Comparison of ENCODE assay signal across 17 cellular contexts in the genomic region with DNA sequence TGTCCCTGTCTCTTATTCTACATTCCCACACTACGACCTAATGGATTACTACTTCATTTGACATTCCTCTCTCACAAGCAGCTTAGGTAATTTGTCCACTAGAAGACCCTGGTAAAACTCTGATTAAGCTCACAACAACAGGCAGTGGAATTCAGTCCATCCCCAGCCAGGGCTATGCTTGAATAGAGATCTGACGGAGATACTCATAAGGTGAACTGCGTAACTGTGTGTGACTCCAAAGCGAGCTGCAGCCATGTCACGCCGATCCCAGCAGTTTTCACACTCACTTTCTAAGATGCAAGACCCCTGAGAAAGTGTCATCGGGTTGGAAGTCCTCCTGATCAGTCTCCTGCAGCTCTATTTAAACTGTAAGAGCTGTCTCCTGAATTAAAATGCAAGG. TPM values are rescaled to one million over a fixed set of nuclear protein-coding genes. Genes with fewer than 3 reads are reported as not detected.
"Had no signal": no experiment of that assay in that cellular context is flagged by ENCODE, and none has a peak within 500 bp of the region (broad histone marks: within the 10 kb centered on the region; RNA-seq: fewer than 3 reads in every experiment).

No MANE protein-coding gene starts in this region.

- H3K9me3 Mint-ChIP-seq: activated B cell treated with CpG ODN at 0.5 μM for 24 hours; activated CD4-positive, alpha-beta T cell treated with anti-CD3 and anti-CD28 coated beads, Interleukin-2, amount 10 ng/mL, durations not matched to agents 24 days and 14 days; dendritic cell treated with granulocyte-macrophage colony-stimulating factor and Interleukin-4, amounts not matched to agents 40 ng/mL and 50 ng/mL, for 4 days had no signal

- H3K4me3 Mint-ChIP-seq: activated B cell treated with CpG ODN at 0.5 μM for 24 hours; activated CD4-positive, alpha-beta T cell treated with anti-CD3 and anti-CD28 coated beads, Interleukin-2, amount 10 ng/mL, durations not matched to agents 24 days and 14 days; activated naive CD4-positive, alpha-beta T cell treated with anti-CD3 and anti-CD28 coated beads, Interleukin-2, amount 50 U/mL, for 24 hours; activated T-helper 17 cell treated with anti-CD3 and anti-CD28 coated beads, Interleukin-2, amount 50 U/mL, for 72 hours; dendritic cell treated with granulocyte-macrophage colony-stimulating factor and Interleukin-4, amounts not matched to agents 40 ng/mL and 50 ng/mL, for 4 days; immature natural killer cell; memory B cell; natural killer cell treated with Interleukin-12 subunit alpha and Interleukin-12 subunit beta and Interleukin-15 and Interleukin-18, amount 100 ng/mL, for 72 hours; stimulated activated naive CD8-positive, alpha-beta T cell treated with anti-CD3 and anti-CD28 coated beads, Interleukin-15, amount 100 ng/mL, for 72 hours; T-helper 1 cell treated with Interleukin-12 subunit alpha and Interleukin-12 subunit beta and Interleukin-4 antibody, amounts not matched to agents 30 μg/mL and 1 μg/mL, for 36 hours had no signal

- H3K4me1 ChIP-seq: uterus had no signal

- H3K9me3 ChIP-seq: uterus had no signal

- H3K27ac ChIP-seq: uterus had no signal

- H3K4me3 ChIP-seq: uterus had no signal

- H3K27me3 ChIP-seq: uterus had no signal

- ATAC-seq: activated T-helper 17 cell treated with anti-CD3 and anti-CD28 coated beads, Interleukin-2, amount 50 U/mL, for 72 hours; left colon; natural killer cell treated with Interleukin-12 subunit alpha and Interleukin-12 subunit beta and Interleukin-15 and Interleukin-18, amount 100 ng/mL, for 72 hours; stimulated activated naive CD8-positive, alpha-beta T cell treated with anti-CD3 and anti-CD28 coated beads, Interleukin-15, amount 100 ng/mL, for 72 hours had no signal

- H3K4me1 Mint-ChIP-seq: activated B cell treated with CpG ODN at 0.5 μM for 24 hours; activated CD4-positive, alpha-beta T cell treated with anti-CD3 and anti-CD28 coated beads, Interleukin-2, amount 10 ng/mL, durations not matched to agents 24 days and 14 days; activated naive CD4-positive, alpha-beta T cell treated with anti-CD3 and anti-CD28 coated beads, Interleukin-2, amount 50 U/mL, for 24 hours; activated T-helper 17 cell treated with anti-CD3 and anti-CD28 coated beads, Interleukin-2, amount 50 U/mL, for 72 hours; immature natural killer cell; memory B cell; stimulated activated naive CD8-positive, alpha-beta T cell treated with anti-CD3 and anti-CD28 coated beads, Interleukin-15, amount 100 ng/mL, for 72 hours had no signal

- H3K27me3 Mint-ChIP-seq: activated B cell treated with CpG ODN at 0.5 μM for 24 hours; activated CD4-positive, alpha-beta T cell treated with anti-CD3 and anti-CD28 coated beads, Interleukin-2, amount 10 ng/mL, durations not matched to agents 24 days and 14 days; activated naive CD4-positive, alpha-beta T cell treated with anti-CD3 and anti-CD28 coated beads, Interleukin-2, amount 50 U/mL, for 24 hours; activated T-helper 17 cell treated with anti-CD3 and anti-CD28 coated beads, Interleukin-2, amount 50 U/mL, for 72 hours; dendritic cell treated with granulocyte-macrophage colony-stimulating factor and Interleukin-4, amounts not matched to agents 40 ng/mL and 50 ng/mL, for 4 days; memory B cell; natural killer cell treated with Interleukin-12 subunit alpha and Interleukin-12 subunit beta and Interleukin-15 and Interleukin-18, amount 100 ng/mL, for 72 hours; stimulated activated naive CD8-positive, alpha-beta T cell treated with anti-CD3 and anti-CD28 coated beads, Interleukin-15, amount 100 ng/mL, for 72 hours had no signal

- DNase-seq: activated B cell treated with CpG ODN at 0.5 μM for 24 hours; activated CD4-positive, alpha-beta T cell treated with anti-CD3 and anti-CD28 coated beads, Interleukin-2, amount 10 ng/mL, durations not matched to agents 24 days and 14 days; amniotic stem cell; cerebellar nuclear complex; hypothalamus; immature natural killer cell; left colon; stimulated activated CD4-positive, alpha-beta T cell treated with anti-CD3 and anti-CD28 coated beads, Interleukin-15, amount 100 ng/mL, for 24 hours; stimulated activated CD4-positive, alpha-beta T cell treated with anti-CD3 and anti-CD28 coated beads, Interleukin-4, amount 100 ng/mL, for 24 hours; stimulated activated naive CD8-positive, alpha-beta T cell treated with anti-CD3 and anti-CD28 coated beads, Interleukin-15, amount 100 ng/mL, for 72 hours; uterus had no signal

- H3K27ac Mint-ChIP-seq: activated B cell treated with CpG ODN at 0.5 μM for 24 hours; activated CD4-positive, alpha-beta T cell treated with anti-CD3 and anti-CD28 coated beads, Interleukin-2, amount 10 ng/mL, durations not matched to agents 24 days and 14 days; activated naive CD4-positive, alpha-beta T cell treated with anti-CD3 and anti-CD28 coated beads, Interleukin-2, amount 50 U/mL, for 24 hours; activated T-helper 17 cell treated with anti-CD3 and anti-CD28 coated beads, Interleukin-2, amount 50 U/mL, for 72 hours; dendritic cell treated with granulocyte-macrophage colony-stimulating factor and Interleukin-4, amounts not matched to agents 40 ng/mL and 50 ng/mL, for 4 days; immature natural killer cell; memory B cell; natural killer cell treated with Interleukin-12 subunit alpha and Interleukin-12 subunit beta and Interleukin-15 and Interleukin-18, amount 100 ng/mL, for 72 hours; stimulated activated naive CD8-positive, alpha-beta T cell treated with anti-CD3 and anti-CD28 coated beads, Interleukin-15, amount 100 ng/mL, for 72 hours; T-helper 1 cell treated with Interleukin-12 subunit alpha and Interleukin-12 subunit beta and Interleukin-4 antibody, amounts not matched to agents 30 μg/mL and 1 μg/mL, for 36 hours had no signal

- H3K36me3 Mint-ChIP-seq: activated naive CD4-positive, alpha-beta T cell treated with anti-CD3 and anti-CD28 coated beads, Interleukin-2, amount 50 U/mL, for 24 hours; memory B cell had no signal

- H3K36me3 ChIP-seq: uterus had no signal

RNA-seq across cellular contexts. Expression of gene ROBO2, which starts 25.7 kb away (rescaled TPM):
- total RNA-seq: activated B cell treated with CpG ODN at 0.5 μM for 24 hours; activated CD4-positive, alpha-beta T cell treated with anti-CD3 and anti-CD28 coated beads, Interleukin-2, amount 10 ng/mL, durations not matched to agents 24 days and 14 days; activated T-helper 17 cell treated with anti-CD3 and anti-CD28 coated beads, Interleukin-2, amount 50 U/mL, for 72 hours; natural killer cell treated with Interleukin-12 subunit alpha and Interleukin-12 subunit beta and Interleukin-15 and Interleukin-18, amount 100 ng/mL, for 72 hours had no signal
- polyA plus RNA-seq: immature natural killer cell had no signal
